20 cellular contexts compared by ENCODE assay signal in the genomic region with DNA sequence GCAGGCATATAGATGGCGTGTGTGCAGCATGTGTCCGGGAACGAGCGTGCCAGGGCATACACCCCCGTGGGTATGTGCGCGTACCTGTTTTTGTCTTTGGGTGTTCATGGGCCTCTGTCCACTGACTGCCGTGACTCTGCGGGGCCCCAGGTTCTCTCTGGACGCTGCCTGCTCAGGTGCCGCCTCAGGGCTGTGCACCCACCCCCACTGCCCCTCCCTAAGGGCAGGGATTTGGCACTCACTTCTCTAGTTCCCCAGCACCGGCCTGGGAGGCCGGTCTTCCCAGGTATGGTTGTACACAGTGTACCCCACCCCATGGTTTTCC.
A peak's percentile ranks its signal among the peaks of the same experiment; 100 is the strongest.
DNase-seq lines count a peak whose midpoint lies in the region; ATAC-seq and TF ChIP-seq lines count a peak whose summit lies in the region.
"Had no signal": no experiment of that assay in that cellular context is flagged by ENCODE, and none has a peak within 500 bp of the region (broad histone marks: within the 10 kb centered on the region; RNA-seq: fewer than 3 reads in every experiment).

No MANE protein-coding gene starts in this region.

- H3K27me3 ChIP-seq in BLaER1: no peaks in the 10 kb centered on the region
- no peaks in the 10 kb centered on the region for H3K27me3 ChIP-seq in Karpas-422 (ENCODE audit: low read length)
- H3K27me3 ChIP-seq in upper lobe of left lung: no peaks in the 10 kb centered on the region
- no peaks in the 10 kb centered on the region for H3K27me3 ChIP-seq in aorta (ENCODE audit: control insufficient read depth in 1 of 2, insufficient read depth in 2 of 2, low read length in 1 of 2)

- TF ChIP-seq CTCF in upper lobe of left lung (IDR thresholded peaks at IDR 0.05): no peak

- H3K4me3 ChIP-seq in BLaER1 (peak overlapping the region; percentile 53), Karpas-422 (ENCODE audit: low read length) (no peak overlapping the region), upper lobe of left lung (no peak overlapping the region), aorta (ENCODE audit: low read length in 2 of 2) (no peak overlapping the region)
- H3K4me3 ChIP-seq: K562 had no signal

- H3K4me2 ChIP-seq in BLaER1 (peak overlapping the region; percentile 99), Karpas-422 (ENCODE audit: low read depth, low read length, poor library complexity, severe bottlenecking) (peak overlapping the region; percentile 52)

- H3K36me3 ChIP-seq in BLaER1 (no peaks in the 10 kb centered on the region), Karpas-422 (ENCODE audit: insufficient read depth, low read length) (no peaks in the 10 kb centered on the region), upper lobe of left lung (no peaks in the 10 kb centered on the region), aorta (ENCODE audit: control insufficient read depth in 1 of 2, insufficient read depth in 2 of 2, low read length in 1 of 2) (no peaks in the 10 kb centered on the region)

- DNase-seq in Karpas-422: no peak
- no peak for DNase-seq in T-helper 17 cell
- peak in 1 of 2 donors; percentile 65 for DNase-seq in upper lobe of left lung
- no peak for DNase-seq in aorta
- DNase-seq in NCI-H1436 (lab: John Stamatoyannopoulos, UW): no peak
- DNase-seq: DMS79, H7, NCI-H1105, NCI-H2029 treated with DMSO at 0.1 percent for 48 hours, NCI-H2171, NCI-H345, NCI-H524 treated with DMSO at 0.1 percent for 48 hours, NCI-H82, Right ventricle myocardium superior had no signal

- no peak overlapping the region for H2AFZ ChIP-seq in Karpas-422 (ENCODE audit: low read length)

- peaks cover 93% of the 10 kb centered on the region for H3K4me1 ChIP-seq in BLaER1
- peaks cover 36% of the 10 kb centered on the region for H3K4me1 ChIP-seq in Karpas-422 (ENCODE audit: low read length)
- H3K4me1 ChIP-seq in upper lobe of left lung: peaks cover 39 to 64% (median 56%) of the 10 kb centered on the region in 4 donors
- H3K4me1 ChIP-seq in aorta (ENCODE audit: control insufficient read depth in 1 of 2, insufficient read depth in 2 of 2, low read length in 2 of 2): no peaks in the 10 kb centered on the region

- ATAC-seq in T-helper 17 cell (no peak), upper lobe of left lung (ENCODE audit: low FRiP score in 2 of 2) (no peak), aorta (ENCODE audit: low FRiP score) (no peak), GM21528 (IDR thresholded peaks at IDR 0.05; ENCODE audit: low FRiP score, unreplicated experiment) (no peak)
- ATAC-seq: HepG2, K562 had no signal

- H3K4me3 Mint-ChIP-seq in T-helper 17 cell: no peak overlapping the region
- H3K4me3 Mint-ChIP-seq: T-helper 1 cell treated with Interleukin-12 subunit alpha and Interleukin-12 subunit beta and Interleukin-4 antibody, amounts not matched to agents 30 μg/mL and 1 μg/mL, for 36 hours had no signal

- no peaks in the 10 kb centered on the region for H4K20me1 ChIP-seq in BLaER1
- H4K20me1 ChIP-seq in Karpas-422 (ENCODE audit: insufficient read depth, low read depth, low read length): no peaks in the 10 kb centered on the region

- intact Hi-C loops in aorta (cut with DNase I): no loop called here

- H3K9me2 ChIP-seq in Karpas-422 (replicated peaks; ENCODE audit: insufficient read depth, low read length): no peaks in the 10 kb centered on the region

- H3K79me2 ChIP-seq in Karpas-422 (ENCODE audit: low read length): no peaks in the 10 kb centered on the region

- H3K9me3 ChIP-seq in BLaER1 (no peaks in the 10 kb centered on the region), Karpas-422 (ENCODE audit: low read length) (no peaks in the 10 kb centered on the region), T-helper 17 cell (ENCODE audit: control insufficient read depth, low read length, poor library complexity, severe bottlenecking) (no peaks in the 10 kb centered on the region), upper lobe of left lung (no peaks in the 10 kb centered on the region), aorta (ENCODE audit: control insufficient read depth, low read length) (no peaks in the 10 kb centered on the region)

- TF ChIP-seq EP300 in upper lobe of left lung (IDR thresholded peaks at IDR 0.05): no peak

- H3K27me3 Mint-ChIP-seq in T-helper 17 cell: peaks cover 23% of the 10 kb centered on the region

- H3K4me1 Mint-ChIP-seq in T-helper 17 cell: peaks cover 5% of the 10 kb centered on the region

- H3K27ac Mint-ChIP-seq in T-helper 17 cell: peak overlapping the region; percentile 16
- H3K27ac Mint-ChIP-seq: T-helper 1 cell treated with Interleukin-12 subunit alpha and Interleukin-12 subunit beta and Interleukin-4 antibody, amounts not matched to agents 30 μg/mL and 1 μg/mL, for 36 hours had no signal

- no peaks in the 10 kb centered on the region for H3K36me3 Mint-ChIP-seq in T-helper 17 cell (ENCODE audit: low read depth)
- H3K36me3 Mint-ChIP-seq: CD14-positive monocyte had no signal

- H3K9ac ChIP-seq in BLaER1: peak overlapping the region; percentile 78
- no peak overlapping the region for H3K9ac ChIP-seq in Karpas-422 (ENCODE audit: low read length)

- TF ChIP-seq POLR2A in upper lobe of left lung (IDR thresholded peaks at IDR 0.05): no peak

- WGBS in upper lobe of left lung, 2 donors: 92 to 93% methylated on average over 7 to 13 of the region's 13 CpGs
- 94% methylated on average over 13 of the region's 13 CpGs for WGBS in aorta, 2 donors

- peak overlapping the region; percentile 92 for H3K27ac ChIP-seq in BLaER1
- H3K27ac ChIP-seq in Karpas-422 (ENCODE audit: low read length): no peak overlapping the region
- peak overlapping the region; percentile 40 to 90 (median 79) for H3K27ac ChIP-seq in upper lobe of left lung
- no peak overlapping the region for H3K27ac ChIP-seq in aorta (ENCODE audit: low read depth in 1 of 2, low read length in 2 of 2)

Comparison
In these comparisons a context has a peak if more than half of its experiments do, and no peak if none do; other contexts are left out.
1. H3K27ac ChIP-seq: peak in BLaER1 (single experiment) and upper lobe of left lung (4 of 4); none in Karpas-422 (single experiment) and aorta (0 of 2).